ENCODE assay signal across 19 cellular contexts in the genomic region with DNA sequence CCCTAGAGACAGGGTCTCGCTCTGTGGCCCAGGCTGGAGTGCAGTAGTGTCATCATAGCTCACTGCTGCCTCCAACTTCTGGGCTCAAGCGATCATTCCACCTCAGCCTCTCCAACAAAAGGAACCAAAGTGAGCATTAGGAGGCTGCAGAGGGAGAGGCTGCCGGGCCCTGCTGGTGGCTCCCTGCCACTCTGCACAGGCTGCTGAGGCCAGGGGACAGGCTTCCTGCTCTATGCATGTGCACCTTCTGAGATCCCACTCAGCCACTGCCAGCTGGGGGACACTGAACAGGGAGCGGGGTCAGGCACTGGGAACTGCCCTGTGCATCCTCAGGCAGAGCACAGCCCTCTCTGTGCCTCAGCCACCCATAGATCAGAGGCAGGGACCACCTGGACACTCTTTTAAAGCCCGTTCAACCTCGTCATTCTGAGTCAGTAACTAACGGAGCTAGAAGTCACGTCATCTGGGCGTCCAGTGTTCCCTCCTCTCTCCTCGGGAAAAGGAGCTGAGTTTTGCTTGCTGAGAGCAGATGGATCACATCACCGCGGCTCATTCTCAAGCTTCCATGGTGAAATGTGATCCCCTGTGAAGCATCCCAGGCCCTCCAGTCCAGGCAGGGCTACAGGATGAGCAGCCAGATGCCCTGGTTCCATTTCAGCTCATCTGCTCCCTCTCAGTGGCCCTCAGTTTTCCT.
DNase-seq lines count a peak whose midpoint lies in the region; TF ChIP-seq lines count a peak whose summit lies in the region.
"Had no signal": no experiment of that assay in that cellular context is flagged by ENCODE, and none has a peak within 500 bp of the region (broad histone marks: within the 10 kb centered on the region; RNA-seq: fewer than 3 reads in every experiment).

No MANE protein-coding gene starts in this region.

- no peak for TF ChIP-seq POLR2A in transverse colon (IDR thresholded peaks at IDR 0.05)

- H3K9me3 ChIP-seq in transverse colon = no peaks in the 10 kb centered on the region
- H3K9me3 ChIP-seq in left ventricle myocardium inferior (replicated peaks) = peaks cover 27% of the 10 kb centered on the region

- H3K27ac ChIP-seq in transverse colon = no peak overlapping the region
- no peak overlapping the region for H3K27ac ChIP-seq in left ventricle myocardium inferior (replicated peaks)
- H3K27ac ChIP-seq: spleen, stomach had no signal

- H3K4me3 ChIP-seq in transverse colon (no peak overlapping the region), left ventricle myocardium inferior (no peak overlapping the region)
- H3K4me3 ChIP-seq: spleen, stomach had no signal

- H3K36me3 Mint-ChIP-seq in chondrocyte (ENCODE audit: low read depth) = peaks cover under 1% of the 10 kb centered on the region
- H3K36me3 Mint-ChIP-seq: activated naive CD8-positive, alpha-beta T cell had no signal

- DNase-seq in DMS 273 (lab: John Stamatoyannopoulos, UW; ENCODE audit: unreplicated experiment) (peak; percentile 95), LHCN-M2 (ENCODE audit: low read depth) (peak; percentile 65), dedifferentiated amniotic fluid mesenchymal stem cell (ENCODE audit: extremely low spot score) (peak; percentile 83), myocyte (ENCODE audit: low read depth) (peak; percentile 75), transverse colon (no peak), chondrocyte (ENCODE audit: low spot score) (no peak), left ventricle myocardium inferior (no peak)
- no peak for DNase-seq in activated CD4-positive, CD25-positive, alpha-beta regulatory T cell (lab: John Stamatoyannopoulos, UW)
- DNase-seq: activated CD4-positive, alpha-beta T cell treated with anti-CD3 and anti-CD28 coated beads, Interleukin-2, amount 10 ng/mL, durations not matched to agents 24 days and 14 days; activated T-cell treated with anti-CD3 and anti-CD28 coated beads, Interleukin-2, amount 50 U/mL, for 1 hour; GDM1; kidney glomerular epithelial cell; NCI-H2029 treated with DMSO at 0.1 percent for 48 hours; NK-92 treated with Interleukin-12 subunit alpha and Interleukin-12 subunit beta, amount 100 ng/mL, for 24 hours; SHP77; spleen; stomach had no signal

- H3K27me3 Mint-ChIP-seq in chondrocyte (ENCODE audit: low read depth) = no peaks in the 10 kb centered on the region
- H3K27me3 Mint-ChIP-seq: activated CD4-positive, alpha-beta T cell treated with anti-CD3 and anti-CD28 coated beads, Interleukin-2, amount 10 ng/mL, durations not matched to agents 24 days and 14 days; activated naive CD8-positive, alpha-beta T cell had no signal

- no peaks in the 10 kb centered on the region for H3K4me1 ChIP-seq in transverse colon
- H3K4me1 ChIP-seq in left ventricle myocardium inferior = no peaks in the 10 kb centered on the region
- H3K4me1 ChIP-seq: spleen, stomach had no signal

- TF ChIP-seq EP300 in transverse colon (IDR thresholded peaks at IDR 0.05; ENCODE audit: low read depth) = no peak

- peaks cover 9% of the 10 kb centered on the region for H3K4me1 Mint-ChIP-seq in chondrocyte (ENCODE audit: low read depth)
- H3K4me1 Mint-ChIP-seq: activated CD4-positive, alpha-beta T cell treated with anti-CD3 and anti-CD28 coated beads, Interleukin-2, amount 10 ng/mL, durations not matched to agents 24 days and 14 days; central memory CD8-positive, alpha-beta T cell had no signal

- H3K4me3 Mint-ChIP-seq in chondrocyte (ENCODE audit: unreplicated experiment) = no peak overlapping the region
- H3K4me3 Mint-ChIP-seq: activated CD4-positive, alpha-beta T cell treated with anti-CD3 and anti-CD28 coated beads, Interleukin-2, amount 10 ng/mL, durations not matched to agents 24 days and 14 days; activated naive CD8-positive, alpha-beta T cell; central memory CD8-positive, alpha-beta T cell had no signal

- TF ChIP-seq CTCF in transverse colon (IDR thresholded peaks at IDR 0.05) (no peak), chondrocyte (IDR thresholded peaks at IDR 0.05) (no peak), left ventricle myocardium inferior (IDR thresholded peaks at IDR 0.05; ENCODE audit: borderline replicate concordance) (no peak)

- H3K27me3 ChIP-seq in transverse colon (peaks cover 3% of the 10 kb centered on the region), left ventricle myocardium inferior (ENCODE audit: low read depth) (peaks cover 24% of the 10 kb centered on the region)

- H3K36me3 ChIP-seq in transverse colon = no peaks in the 10 kb centered on the region
- H3K36me3 ChIP-seq in left ventricle myocardium inferior = no peaks in the 10 kb centered on the region
- H3K36me3 ChIP-seq: spleen, stomach had no signal

- in situ Hi-C loops in transverse colon (cut with MboI; ENCODE audit: low pct_ligation_motif_present in 1 of 4, low pct_unique_long_range_greater_than_20kb in 1 of 4, low sequenced_read_pairs in 3 of 4) = no loop called here

- WGBS in transverse colon (ENCODE audit: low coverage in 1 of 2), 2 donors = 63% methylated on average over 12 of the region's 12 CpGs; no CpG with 5 or more reads in 1 of the 2 donors

- peaks cover 3% of the 10 kb centered on the region for H3K9me3 Mint-ChIP-seq in chondrocyte (ENCODE audit: low read depth)
- H3K9me3 Mint-ChIP-seq: activated CD4-positive, alpha-beta T cell treated with anti-CD3 and anti-CD28 coated beads, Interleukin-2, amount 10 ng/mL, durations not matched to agents 24 days and 14 days; central memory CD8-positive, alpha-beta T cell had no signal

- no peak overlapping the region for H3K27ac Mint-ChIP-seq in chondrocyte (ENCODE audit: unreplicated experiment)
- H3K27ac Mint-ChIP-seq: activated CD4-positive, alpha-beta T cell treated with anti-CD3 and anti-CD28 coated beads, Interleukin-2, amount 10 ng/mL, durations not matched to agents 24 days and 14 days; activated naive CD8-positive, alpha-beta T cell had no signal

- intact Hi-C loops in transverse colon (cut with DNase I; ENCODE audit: low total_unique reads) (no loop called here), left ventricle myocardium inferior (cut with micrococcal nuclease) (no loop called here)

Comparison
In these comparisons a context has a peak if more than half of its experiments do, and no peak if none do; other contexts are left out.
1. DNase-seq: peak in DMS 273 (single experiment), LHCN-M2 (single experiment), dedifferentiated amniotic fluid mesenchymal stem cell (single experiment) and myocyte (single experiment); none in transverse colon (single experiment), chondrocyte (single experiment), activated CD4-positive, CD25-positive, alpha-beta regulatory T cell (0 of 4) and left ventricle myocardium inferior (single experiment).